Comparison of ENCODE assay signal across 19 cellular contexts in genomic region chr6:40054602-40055001, GRCh38.
DNase-seq lines count a peak whose midpoint lies in the region; ATAC-seq, FAIRE-seq and TF ChIP-seq lines count a peak whose summit lies in the region.
"Had no signal": no experiment of that assay in that cellular context is flagged by ENCODE, and none has a peak within 500 bp of the region (broad histone marks: within the 10 kb centered on the region; RNA-seq: fewer than 3 reads in every experiment).

No MANE protein-coding gene starts in this region.

- TF ChIP-seq EP300 in K562 (IDR thresholded peaks at IDR 0.05; ENCODE audit: low read length) (no peak), esophagus muscularis mucosa (IDR thresholded peaks at IDR 0.05) (no peak)

- no peak for TF ChIP-seq CTCF in K562 (IDR thresholded peaks at IDR 0.05 in 2 of 3, conservative IDR thresholded peaks at IDR 0.05 in 1 of 3; ENCODE audit: insufficient read depth in 2 of 3, low read depth in 1 of 3, low read length in 3 of 3)
- no peak for TF ChIP-seq CTCF in esophagus muscularis mucosa (IDR thresholded peaks at IDR 0.05)

- H3K4me1 ChIP-seq in K562 (replicated peaks in 1 of 2; ENCODE audit: control insufficient read depth in 2 of 2, insufficient read depth in 2 of 2, low read length in 2 of 2), result no peaks in the 10 kb centered on the region; a peak in 1 of 5 replicates
- H3K4me1 ChIP-seq in esophagus muscularis mucosa, result no peaks in the 10 kb centered on the region
- H3K4me1 ChIP-seq: BE2C, HAP-1 had no signal

- H3K27ac ChIP-seq in K562 (ENCODE audit: extremely low read depth, low read depth, low read length) (no peak overlapping the region), esophagus muscularis mucosa (replicated peaks in 1 of 4) (no peak overlapping the region)
- H3K27ac ChIP-seq: C4-2B, KMS-11 had no signal

- no peak for ATAC-seq in K562
- ATAC-seq in HG03565 (IDR thresholded peaks at IDR 0.05; ENCODE audit: unreplicated experiment), result no peak
- no peak for ATAC-seq in GM21529 (IDR thresholded peaks at IDR 0.05; ENCODE audit: unreplicated experiment)
- ATAC-seq in HG02981 (IDR thresholded peaks at IDR 0.05; ENCODE audit: unreplicated experiment), result no peak
- ATAC-seq: GM12878 had no signal

- intact Hi-C loops in K562 (cut with micrococcal nuclease) (no loop called here), esophagus muscularis mucosa (cut with DNase I) (no loop called here)

- CTCF ChIA-PET in K562 (lab: Yijun Ruan, JAX; ENCODE audit: low intra/inter-chr PET ratio), result no interaction called here

- FAIRE-seq in K562 (lab: Jason Lieb, UNC), result no peak
- FAIRE-seq: A204.1, D721Med, GM12878, GM18507 had no signal

- H3K79me2 ChIP-seq in K562 (ENCODE audit: control insufficient read depth, insufficient read depth, low read length), result no peaks in the 10 kb centered on the region

- no peak for TF ChIP-seq RAD21 in K562 (CRISPR knock-in tag; conservative IDR thresholded peaks at IDR 0.05 in 1 of 2, IDR thresholded peaks at IDR 0.05 in 1 of 2)

- in situ Hi-C loops in Caki2 (cut with HindIII; ENCODE audit: low pct_unique_long_range_greater_than_20kb, low sequenced_read_pairs) (no loop called here), K562 (cut with MboI) (no loop called here)

- H3K9ac ChIP-seq in K562 (ENCODE audit: insufficient read depth in 1 of 2, low read depth in 2 of 2, low read length in 2 of 2), result no peak overlapping the region
- H3K9ac ChIP-seq: KMS-11 had no signal

- no peaks in the 10 kb centered on the region for H3K9me1 ChIP-seq in K562 (ENCODE audit: control insufficient read depth, insufficient read depth, low read length)

- peak; percentile 8 for DNase-seq in Caki2 (ENCODE audit: low read depth)
- no peak for DNase-seq in K562 (ENCODE audit: extremely low read depth in 1 of 4, low spot score in 3 of 4)
- peak; percentile 26 for DNase-seq in esophagus muscularis mucosa (ENCODE audit: extremely low spot score)
- peak; percentile 2 for DNase-seq in pons (ENCODE audit: low spot score)
- DNase-seq in DMS79 treated with DMSO at 0.1 percent for 48 hours (lab: John Stamatoyannopoulos, UW), result no peak
- DNase-seq: BE2C; CD4-positive, alpha-beta memory T cell; GOT3; HFFc6 had no signal

- no peaks in the 10 kb centered on the region for H3K9me3 ChIP-seq in K562 (replicated peaks; ENCODE audit: control insufficient read depth, insufficient read depth, low read depth, low read length)
- no peaks in the 10 kb centered on the region for H3K9me3 ChIP-seq in esophagus muscularis mucosa
- H3K9me3 ChIP-seq: BE2C, HAP-1 had no signal

- H2AFZ ChIP-seq in K562 (ENCODE audit: low read depth, low read length), result no peak overlapping the region

- POLR2A ChIA-PET in K562 (lab: Yijun Ruan, JAX), result no interaction called here

- no peak overlapping the region for H3K4me2 ChIP-seq in K562 (ENCODE audit: insufficient read depth, low read length)
- H3K4me2 ChIP-seq: KMS-11 had no signal

- H3K27me3 ChIP-seq in K562 (ENCODE audit: control insufficient read depth in 2 of 2, insufficient read depth in 2 of 2, low read length in 2 of 2) (no peaks in the 10 kb centered on the region), esophagus muscularis mucosa (no peaks in the 10 kb centered on the region)

- H3K4me3 ChIP-seq in K562, result no peak overlapping the region
- no peak overlapping the region for H3K4me3 ChIP-seq in esophagus muscularis mucosa
- H3K4me3 ChIP-seq: GM12878, HAP-1 had no signal

- H4K20me1 ChIP-seq in K562 (replicated peaks; ENCODE audit: control insufficient read depth, insufficient read depth, low read length), result no peaks in the 10 kb centered on the region

- TF ChIP-seq POLR2A in K562 (conservative IDR thresholded peaks at IDR 0.05) (no peak), esophagus muscularis mucosa (IDR thresholded peaks at IDR 0.05; ENCODE audit: low read depth) (no peak)

- H3K36me3 ChIP-seq in K562 (ENCODE audit: control insufficient read depth, insufficient read depth, low read length) (no peaks in the 10 kb centered on the region), esophagus muscularis mucosa (no peaks in the 10 kb centered on the region)
- H3K36me3 ChIP-seq: BE2C, HAP-1 had no signal

- BruUV-seq in K562 (replicated peaks; lab: Mats Ljungman, UMichigan), result no TSS peak

TF ChIP-seq in K562, 482 proteins besides CTCF, POLR2A, EP300 and RAD21:
- peak; percentile 33; the same call in 1 of the 2 replicates for TF ChIP-seq FOSL1 (tag; conservative IDR thresholded peaks at IDR 0.05)
- no peak for TF ChIP-seq MCM5 (IDR thresholded peaks at IDR 0.05; ENCODE audit: low read depth)
- TF ChIP-seq MAFG (tag; conservative IDR thresholded peaks at IDR 0.05), result 0 out of 2 replicates have a peak, but pooled peaks have one; percentile 11

Comparison
In these comparisons a context has a peak if more than half of its experiments do, and no peak if none do; other contexts are left out.
1. DNase-seq: peak in Caki2 (single experiment), esophagus muscularis mucosa (single experiment) and pons (single experiment); none in K562 (0 of 4) and DMS79 treated with DMSO at 0.1 percent for 48 hours (single experiment).